In the genomic region with DNA sequence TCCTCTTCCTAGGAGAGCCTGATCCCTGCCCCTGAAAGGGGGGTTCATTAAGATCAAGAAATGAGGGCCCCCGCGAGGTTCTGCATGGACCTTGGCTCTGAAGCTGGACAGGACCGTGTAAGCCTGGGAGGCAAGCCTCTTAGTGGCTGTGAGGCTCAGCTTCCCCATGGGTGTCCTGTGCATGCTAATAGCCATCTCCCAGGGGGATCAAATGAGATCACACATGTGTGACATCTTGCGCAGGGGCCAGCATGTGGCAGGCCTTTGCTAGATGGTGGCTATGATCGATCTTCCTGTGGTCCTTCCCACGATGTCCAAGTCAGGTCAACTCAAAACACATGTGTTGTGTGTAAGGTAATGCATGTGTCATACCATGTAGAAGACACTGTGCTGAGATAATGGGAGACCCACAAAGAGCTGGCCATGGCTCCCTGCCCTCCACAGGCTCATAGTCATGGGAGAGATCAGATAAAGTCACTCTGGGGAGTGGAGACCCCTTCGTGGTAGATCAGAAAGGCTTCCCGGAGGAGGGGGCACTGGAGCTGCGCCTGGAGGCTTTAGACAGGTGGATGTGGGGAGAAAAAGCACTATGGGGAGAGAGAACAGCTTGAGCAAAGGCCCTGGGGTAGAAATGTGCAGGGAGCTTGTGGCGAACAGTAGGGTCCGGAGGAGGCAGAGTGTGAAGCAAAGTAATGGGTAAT, we compare ENCODE assay signal across 17 cellular contexts. TPM values are rescaled to one million over a fixed set of nuclear protein-coding genes. Genes with fewer than 3 reads are reported as not detected.
A peak's percentile ranks its signal among the peaks of the same experiment; 100 is the strongest.
DNase-seq lines count a peak whose midpoint lies in the region; ATAC-seq lines count a peak whose summit lies in the region.
"Had no signal": no experiment of that assay in that cellular context is flagged by ENCODE, and none has a peak within 500 bp of the region (broad histone marks: within the 10 kb centered on the region; RNA-seq: fewer than 3 reads in every experiment).

No MANE protein-coding gene starts in this region.

- peak overlapping the region; percentile 100 for H3K4me3 Mint-ChIP-seq in T-helper 1 cell treated with Interleukin-12 subunit alpha and Interleukin-12 subunit beta and Interleukin-4 antibody, amounts not matched to agents 30 μg/mL and 1 μg/mL, for 36 hours
- peak overlapping the region; percentile 100 for H3K4me3 Mint-ChIP-seq in activated naive CD8-positive, alpha-beta T cell treated with anti-CD3 and anti-CD28 coated beads, Interleukin-2, amount 10 ng/mL, durations not matched to agents 7 days and 5 days
- H3K4me3 Mint-ChIP-seq: nephron had no signal

- no peaks in the 10 kb centered on the region for H3K9me3 Mint-ChIP-seq in T-helper 1 cell treated with Interleukin-12 subunit alpha and Interleukin-12 subunit beta and Interleukin-4 antibody, amounts not matched to agents 30 μg/mL and 1 μg/mL, for 36 hours
- no peaks in the 10 kb centered on the region for H3K9me3 Mint-ChIP-seq in activated naive CD8-positive, alpha-beta T cell treated with anti-CD3 and anti-CD28 coated beads, Interleukin-2, amount 10 ng/mL, durations not matched to agents 7 days and 5 days
- H3K9me3 Mint-ChIP-seq: nephron had no signal

- DNase-seq in T-helper 1 cell (no peak), NT2/D1 (ENCODE audit: low read depth, low spot score) (no peak), posterior vena cava (ENCODE audit: low spot score) (peak; percentile 45), middle frontal gyrus (ENCODE audit: extremely low spot score, low spot score) (no peak), NOMO-1 (lab: John Stamatoyannopoulos, UW; ENCODE audit: unreplicated experiment in 2 of 2) (no peak)
- DNase-seq in activated naive CD8-positive, alpha-beta T cell treated with anti-CD3 and anti-CD28 coated beads, Interleukin-2, amount 10 ng/mL, durations not matched to agents 7 days and 5 days: no peak
- DNase-seq: 8988T, NCI-H146, NCI-H446 treated with DMSO at 0.1 percent for 48 hours had no signal

- H3K4me3 ChIP-seq in NT2/D1 (ENCODE audit: insufficient read length, low read depth): no peak overlapping the region
- H3K4me3 ChIP-seq: hepatocyte, tibial artery had no signal

- no peaks in the 10 kb centered on the region for H3K27me3 Mint-ChIP-seq in T-helper 1 cell treated with Interleukin-12 subunit alpha and Interleukin-12 subunit beta and Interleukin-4 antibody, amounts not matched to agents 30 μg/mL and 1 μg/mL, for 36 hours (ENCODE audit: low read depth)
- no peaks in the 10 kb centered on the region for H3K27me3 Mint-ChIP-seq in activated naive CD8-positive, alpha-beta T cell treated with anti-CD3 and anti-CD28 coated beads, Interleukin-2, amount 10 ng/mL, durations not matched to agents 7 days and 5 days

- POLR2A ChIA-PET in activated naive CD8-positive, alpha-beta T cell treated with anti-CD3 and anti-CD28 coated beads, Interleukin-2, amount 10 ng/mL, durations not matched to agents 7 days and 5 days (lab: Charles Lee): interaction anchor here (0.7 to 11.0 kb wide), 9 partner anchors 9 to 245 kb away, joined by 3 to 424 read pairs (median 26); partner anchors contain the start of genes CYTH4 and IL2RB

- H3K36me3 ChIP-seq in NT2/D1 (ENCODE audit: insufficient read depth, insufficient read length, low read length): no peaks in the 10 kb centered on the region
- H3K36me3 ChIP-seq: tibial artery had no signal

- H3K9ac ChIP-seq in NT2/D1 (ENCODE audit: insufficient read length, low read depth): peak overlapping the region; percentile 13

- peaks cover 69% of the 10 kb centered on the region for H3K36me3 Mint-ChIP-seq in T-helper 1 cell treated with Interleukin-12 subunit alpha and Interleukin-12 subunit beta and Interleukin-4 antibody, amounts not matched to agents 30 μg/mL and 1 μg/mL, for 36 hours (ENCODE audit: low read depth)
- H3K36me3 Mint-ChIP-seq in activated naive CD8-positive, alpha-beta T cell treated with anti-CD3 and anti-CD28 coated beads, Interleukin-2, amount 10 ng/mL, durations not matched to agents 7 days and 5 days: peaks cover 73% of the 10 kb centered on the region

- no peaks in the 10 kb centered on the region for H3K9me3 ChIP-seq in NT2/D1 (ENCODE audit: insufficient read depth, low read length)
- H3K9me3 ChIP-seq: tibial artery had no signal

- H3K4me1 ChIP-seq in NT2/D1 (ENCODE audit: insufficient read depth, insufficient read length): peaks cover 27% of the 10 kb centered on the region
- H3K4me1 ChIP-seq: tibial artery had no signal

- intact Hi-C loops in posterior vena cava (cut with DNase I): no loop called here

- ATAC-seq in activated naive CD8-positive, alpha-beta T cell treated with anti-CD3 and anti-CD28 coated beads, Interleukin-2, amount 10 ng/mL, durations not matched to agents 7 days and 5 days (ENCODE audit: low read depth): no peak
- no peak for ATAC-seq in HG03108 (IDR thresholded peaks at IDR 0.05; ENCODE audit: unreplicated experiment)
- ATAC-seq: left lobe of liver had no signal

- peak overlapping the region; percentile 89 for H3K27ac Mint-ChIP-seq in T-helper 1 cell treated with Interleukin-12 subunit alpha and Interleukin-12 subunit beta and Interleukin-4 antibody, amounts not matched to agents 30 μg/mL and 1 μg/mL, for 36 hours
- H3K27ac Mint-ChIP-seq in activated naive CD8-positive, alpha-beta T cell treated with anti-CD3 and anti-CD28 coated beads, Interleukin-2, amount 10 ng/mL, durations not matched to agents 7 days and 5 days: peak overlapping the region; percentile 100
- H3K27ac Mint-ChIP-seq: nephron had no signal

- H3K4me1 Mint-ChIP-seq in T-helper 1 cell treated with Interleukin-12 subunit alpha and Interleukin-12 subunit beta and Interleukin-4 antibody, amounts not matched to agents 30 μg/mL and 1 μg/mL, for 36 hours (ENCODE audit: low read depth): peaks cover 67% of the 10 kb centered on the region
- H3K4me1 Mint-ChIP-seq in activated naive CD8-positive, alpha-beta T cell treated with anti-CD3 and anti-CD28 coated beads, Interleukin-2, amount 10 ng/mL, durations not matched to agents 7 days and 5 days: peaks cover 66% of the 10 kb centered on the region
- H3K4me1 Mint-ChIP-seq: nephron had no signal

- no peaks in the 10 kb centered on the region for H3K27me3 ChIP-seq in NT2/D1 (ENCODE audit: insufficient read depth, insufficient read length)
- H3K27me3 ChIP-seq: hepatocyte had no signal

RNA-seq across cellular contexts. Expression of gene RAC2, which starts 3.7 kb away (rescaled TPM):
- 1,000 to 10,000 TPM in 1 of 2 experiments, 100 to 1,000 TPM in 1; 963 to 1,011 TPM for total RNA-seq in activated naive CD8-positive, alpha-beta T cell treated with anti-CD3 and anti-CD28 coated beads, Interleukin-2, amount 10 ng/mL, durations not matched to agents 7 days and 5 days
- 10 to 100 TPM; 12.9 to 17.5 TPM for total RNA-seq in posterior vena cava

RNA-seq across cellular contexts. Expression of gene SSTR3, which starts 28.1 kb away (rescaled TPM):
- total RNA-seq in activated naive CD8-positive, alpha-beta T cell treated with anti-CD3 and anti-CD28 coated beads, Interleukin-2, amount 10 ng/mL, durations not matched to agents 7 days and 5 days: 10 to 100 TPM; 10.1 to 11.3 TPM
- total RNA-seq in posterior vena cava: not detected
- total RNA-seq: left lobe of liver, RPMI7951, skeletal muscle tissue had no signal

RNA-seq across cellular contexts. Expression of gene CYTH4, which starts 41.9 kb away (rescaled TPM):
- total RNA-seq in activated naive CD8-positive, alpha-beta T cell treated with anti-CD3 and anti-CD28 coated beads, Interleukin-2, amount 10 ng/mL, durations not matched to agents 7 days and 5 days: 100 to 1,000 TPM; 149 to 157 TPM
- 10 to 100 TPM; 20.7 to 31.7 TPM for total RNA-seq in posterior vena cava

RNA-seq across cellular contexts. Expression of gene C1QTNF6, which starts 52.3 kb away (rescaled TPM):
- total RNA-seq in activated naive CD8-positive, alpha-beta T cell treated with anti-CD3 and anti-CD28 coated beads, Interleukin-2, amount 10 ng/mL, durations not matched to agents 7 days and 5 days: 10 to 100 TPM; 15.2 to 15.7 TPM
- total RNA-seq in posterior vena cava: 1 to 10 TPM; 1.8 to 6.3 TPM

Comparison
In these comparisons a context has a peak if more than half of its experiments do, and no peak if none do; other contexts are left out.
1. RNA of gene RAC2, which starts 3.7 kb away (total RNA-seq): 963 to 1,011 TPM in activated naive CD8-positive, alpha-beta T cell treated with anti-CD3 and anti-CD28 coated beads, Interleukin-2, amount 10 ng/mL, durations not matched to agents 7 days and 5 days; 12.9 to 17.5 TPM in posterior vena cava; every median in the first group is over 10 times any median in the second.
2. RNA of gene SSTR3, which starts 28.1 kb away (total RNA-seq): 10.1 to 11.3 TPM in activated naive CD8-positive, alpha-beta T cell treated with anti-CD3 and anti-CD28 coated beads, Interleukin-2, amount 10 ng/mL, durations not matched to agents 7 days and 5 days; not detected in posterior vena cava; every median in the first group is over 10 times any median in the second.
3. RNA of gene CYTH4, which starts 41.9 kb away (total RNA-seq): 149 to 157 TPM in activated naive CD8-positive, alpha-beta T cell treated with anti-CD3 and anti-CD28 coated beads, Interleukin-2, amount 10 ng/mL, durations not matched to agents 7 days and 5 days; 20.7 to 31.7 TPM in posterior vena cava; every median in the first group is over 4 times any median in the second.